Comparison of ENCODE assay signal across 17 cellular contexts in the genomic region with DNA sequence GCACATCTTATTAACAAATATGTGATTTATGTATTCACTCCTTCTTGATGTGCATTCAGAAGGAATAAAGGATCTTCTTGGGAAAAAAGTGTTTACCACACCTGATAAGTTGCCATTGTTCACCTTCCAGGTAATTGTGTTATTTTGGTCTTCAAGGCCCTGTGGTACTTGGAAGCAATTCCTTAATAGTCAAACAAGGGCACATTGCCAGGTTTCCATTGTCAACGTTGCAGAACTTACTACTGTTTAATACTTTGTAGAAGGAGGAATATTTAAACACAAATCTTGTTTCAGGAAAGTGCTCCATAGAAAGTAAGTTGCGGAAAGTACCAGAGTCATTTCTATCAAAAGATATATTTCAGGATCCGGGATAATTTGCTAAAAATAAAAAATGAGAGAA.
DNase-seq lines count a peak whose midpoint lies in the region; ATAC-seq and TF ChIP-seq lines count a peak whose summit lies in the region.
"Had no signal": no experiment of that assay in that cellular context is flagged by ENCODE, and none has a peak within 500 bp of the region (broad histone marks: within the 10 kb centered on the region; RNA-seq: fewer than 3 reads in every experiment).

No MANE protein-coding gene starts in this region.

- H3K36me3 ChIP-seq in brain microvascular endothelial cell (replicated peaks) = no peaks in the 10 kb centered on the region
- H3K36me3 ChIP-seq: tibial nerve had no signal

- H3K4me3 Mint-ChIP-seq in stimulated activated effector memory CD8-positive, alpha-beta T cell treated with anti-CD3 and anti-CD28 coated beads, Interleukin-12 subunit alpha, Interleukin-12 subunit beta, amount 100 ng/mL, for 72 hours = no peak overlapping the region
- H3K4me3 Mint-ChIP-seq: activated T-cell treated with anti-CD3 and anti-CD28 coated beads, Interleukin-2, amount 50 U/mL, for 4 hours; mesothelial cell of epicardium had no signal

- H3K36me3 Mint-ChIP-seq in stimulated activated effector memory CD8-positive, alpha-beta T cell treated with anti-CD3 and anti-CD28 coated beads, Interleukin-12 subunit alpha, Interleukin-12 subunit beta, amount 100 ng/mL, for 72 hours = no peaks in the 10 kb centered on the region
- H3K36me3 Mint-ChIP-seq: mesothelial cell of epicardium had no signal

- H3K4me1 Mint-ChIP-seq in stimulated activated effector memory CD8-positive, alpha-beta T cell treated with anti-CD3 and anti-CD28 coated beads, Interleukin-12 subunit alpha, Interleukin-12 subunit beta, amount 100 ng/mL, for 72 hours = no peaks in the 10 kb centered on the region

- H3K27ac ChIP-seq in brain microvascular endothelial cell = peak overlapping the region; percentile 63

- in situ Hi-C loops in brain microvascular endothelial cell (cut with HindIII; ENCODE audit: low pct_ligation_motif_present, low sequenced_read_pairs) = no loop called here

- no peaks in the 10 kb centered on the region for H3K27me3 ChIP-seq in brain microvascular endothelial cell (replicated peaks)
- H3K27me3 ChIP-seq: tibial nerve had no signal

- no peak for ATAC-seq in stimulated activated effector memory CD8-positive, alpha-beta T cell treated with anti-CD3 and anti-CD28 coated beads, Interleukin-12 subunit alpha, Interleukin-12 subunit beta, amount 100 ng/mL, for 72 hours
- no peak for ATAC-seq in GM19328 (IDR thresholded peaks at IDR 0.05; ENCODE audit: unreplicated experiment)
- ATAC-seq: activated T-cell treated with anti-CD3 and anti-CD28 coated beads, Interleukin-2, amount 50 U/mL, for 4 hours had no signal

- H3K9me3 Mint-ChIP-seq in stimulated activated effector memory CD8-positive, alpha-beta T cell treated with anti-CD3 and anti-CD28 coated beads, Interleukin-12 subunit alpha, Interleukin-12 subunit beta, amount 100 ng/mL, for 72 hours = no peaks in the 10 kb centered on the region
- H3K9me3 Mint-ChIP-seq: activated T-cell treated with anti-CD3 and anti-CD28 coated beads, Interleukin-2, amount 50 U/mL, for 4 hours; mesothelial cell of epicardium had no signal

- no peak for TF ChIP-seq CTCF in brain microvascular endothelial cell (IDR thresholded peaks at IDR 0.05; ENCODE audit: low read depth, low read length, missing control alignments)

- no peak overlapping the region for H3K4me3 ChIP-seq in brain microvascular endothelial cell (ENCODE audit: low read depth, low read length)
- H3K4me3 ChIP-seq: tibial nerve had no signal

- DNase-seq in HCEC 1CT (peak; percentile 27), brain microvascular endothelial cell (no peak), fibroblast of the conjunctiva (ENCODE audit: low read depth) (peak; percentile 42), germinal center (ENCODE audit: low spot score) (no peak), RPMI8226 (no peak), SK-N-DZ (ENCODE audit: low spot score) (no peak)
- DNase-seq in stimulated activated effector memory CD8-positive, alpha-beta T cell treated with anti-CD3 and anti-CD28 coated beads, Interleukin-12 subunit alpha, Interleukin-12 subunit beta, amount 100 ng/mL, for 72 hours (ENCODE audit: low spot score in 2 of 2) = no peak
- DNase-seq: activated CD4-positive, alpha-beta T cell treated with anti-CD3 and anti-CD28 coated beads for 48 hours; activated T-cell treated with anti-CD3 and anti-CD28 coated beads, Interleukin-2, amount 50 U/mL, for 4 hours; C1 segment of cervical spinal cord; cortex of kidney; DND-41; NCI-H2029; NCI-H69 had no signal

- H3K27ac Mint-ChIP-seq in stimulated activated effector memory CD8-positive, alpha-beta T cell treated with anti-CD3 and anti-CD28 coated beads, Interleukin-12 subunit alpha, Interleukin-12 subunit beta, amount 100 ng/mL, for 72 hours = peak overlapping the region; percentile 23
- H3K27ac Mint-ChIP-seq: mesothelial cell of epicardium had no signal

Comparison
In these comparisons a context has a peak if more than half of its experiments do, and no peak if none do; other contexts are left out.
1. DNase-seq: peak in HCEC 1CT (single experiment) and fibroblast of the conjunctiva (single experiment); none in brain microvascular endothelial cell (single experiment), stimulated activated effector memory CD8-positive, alpha-beta T cell treated with anti-CD3 and anti-CD28 coated beads, Interleukin-12 subunit alpha, Interleukin-12 subunit beta, amount 100 ng/mL, for 72 hours (0 of 2), germinal center (single experiment), RPMI8226 (single experiment) and SK-N-DZ (single experiment).